In the genomic region with DNA sequence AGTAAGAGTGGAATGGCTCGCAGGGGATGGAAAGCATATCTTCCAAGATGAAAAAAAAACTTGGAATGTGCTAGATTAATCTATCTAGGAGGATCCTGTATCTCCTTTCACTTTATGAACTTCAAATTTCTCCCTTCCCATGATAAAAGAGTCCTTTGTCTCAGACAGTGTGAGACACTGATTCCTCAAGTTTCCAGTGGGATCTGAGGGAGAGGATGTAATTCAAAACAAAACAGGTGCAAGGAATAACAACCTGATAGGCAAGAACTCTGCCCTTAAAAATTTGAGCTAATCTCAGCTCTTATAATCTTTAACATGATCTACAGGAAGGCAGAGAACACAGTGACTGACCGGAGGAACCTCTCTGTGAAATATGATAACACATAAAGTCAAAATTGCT, we compare ENCODE assay signal across 15 cellular contexts.
DNase-seq lines count a peak whose midpoint lies in the region; ATAC-seq and TF ChIP-seq lines count a peak whose summit lies in the region.
"Had no signal": no experiment of that assay in that cellular context is flagged by ENCODE, and none has a peak within 500 bp of the region (broad histone marks: within the 10 kb centered on the region; RNA-seq: fewer than 3 reads in every experiment).

No MANE protein-coding gene starts in this region.

- ATAC-seq in natural killer cell (no peak), omental fat pad (ENCODE audit: low FRiP score) (no peak), GM21526 (IDR thresholded peaks at IDR 0.05; ENCODE audit: low FRiP score, unreplicated experiment) (no peak)
- no peak for ATAC-seq in natural killer cell treated with Interleukin-12 subunit alpha and Interleukin-12 subunit beta and Interleukin-15 and Interleukin-18, amount 100 ng/mL, for 72 hours
- ATAC-seq in central memory CD8-positive, alpha-beta T cell (replicated peaks; ENCODE audit: extremely low read depth, poor library complexity, severe bottlenecking): no peak

- peaks cover 10% of the 10 kb centered on the region for H3K4me1 ChIP-seq in parathyroid adenoma

- no peaks in the 10 kb centered on the region for H3K36me3 Mint-ChIP-seq in natural killer cell
- peaks cover 4% of the 10 kb centered on the region for H3K36me3 Mint-ChIP-seq in natural killer cell treated with Interleukin-12 subunit alpha and Interleukin-12 subunit beta and Interleukin-15 and Interleukin-18, amount 100 ng/mL, for 72 hours
- H3K36me3 Mint-ChIP-seq in central memory CD8-positive, alpha-beta T cell (ENCODE audit: insufficient read depth): peaks cover 15% of the 10 kb centered on the region

- intact Hi-C loops in natural killer cell (cut with micrococcal nuclease): no loop called here
- intact Hi-C loops in posterior cingulate gyrus (cut with DNase I): no loop called here

- peak overlapping the region; percentile 5 for H2AFZ ChIP-seq in parathyroid adenoma
- H2AFZ ChIP-seq: PC-9 had no signal

- H3K4me3 Mint-ChIP-seq in natural killer cell: peak overlapping the region; percentile 63
- H3K4me3 Mint-ChIP-seq in natural killer cell treated with Interleukin-12 subunit alpha and Interleukin-12 subunit beta and Interleukin-15 and Interleukin-18, amount 100 ng/mL, for 72 hours: no peak overlapping the region
- no peak overlapping the region for H3K4me3 Mint-ChIP-seq in central memory CD8-positive, alpha-beta T cell
- H3K4me3 Mint-ChIP-seq: CD4-positive, CD25-positive, alpha-beta regulatory T cell had no signal

- H3K27me3 Mint-ChIP-seq in natural killer cell (ENCODE audit: low read depth in 2 of 2): no peaks in the 10 kb centered on the region
- no peaks in the 10 kb centered on the region for H3K27me3 Mint-ChIP-seq in natural killer cell treated with Interleukin-12 subunit alpha and Interleukin-12 subunit beta and Interleukin-15 and Interleukin-18, amount 100 ng/mL, for 72 hours
- no peaks in the 10 kb centered on the region for H3K27me3 Mint-ChIP-seq in central memory CD8-positive, alpha-beta T cell
- H3K27me3 Mint-ChIP-seq: CD4-positive, CD25-positive, alpha-beta regulatory T cell had no signal

- H3K79me2 ChIP-seq in parathyroid adenoma: no peaks in the 10 kb centered on the region

- no peaks in the 10 kb centered on the region for H3K9me3 ChIP-seq in parathyroid adenoma (ENCODE audit: control insufficient read depth, low read length)
- H3K9me3 ChIP-seq: BE2C had no signal

- DNase-seq in natural killer cell: no peak
- no peak for DNase-seq in natural killer cell treated with Interleukin-12 subunit alpha and Interleukin-12 subunit beta and Interleukin-15 and Interleukin-18, amount 100 ng/mL, for 72 hours (ENCODE audit: low spot score)
- DNase-seq in central memory CD8-positive, alpha-beta T cell (ENCODE audit: low spot score in 2 of 2): no peak
- no peak for DNase-seq in posterior cingulate gyrus
- no peak for DNase-seq in omental fat pad (ENCODE audit: low spot score)
- DNase-seq: BE2C; CD4-positive, CD25-positive, alpha-beta regulatory T cell; DMS53; NCI-H1417; NCI-H187 treated with DMSO at 0.1 percent for 48 hours; NCI-H226; NCI-H524 treated with DMSO at 0.1 percent for 48 hours; PC-9 had no signal

- H3K9ac ChIP-seq in parathyroid adenoma: no peak overlapping the region

- peak overlapping the region; percentile 51 for H3K4me2 ChIP-seq in parathyroid adenoma (ENCODE audit: low read length)
- H3K4me2 ChIP-seq: PC-9 had no signal

- peak overlapping the region; percentile 64 to 86 for H3K27ac Mint-ChIP-seq in natural killer cell
- no peak overlapping the region for H3K27ac Mint-ChIP-seq in natural killer cell treated with Interleukin-12 subunit alpha and Interleukin-12 subunit beta and Interleukin-15 and Interleukin-18, amount 100 ng/mL, for 72 hours
- peak overlapping the region; percentile 23 for H3K27ac Mint-ChIP-seq in central memory CD8-positive, alpha-beta T cell (ENCODE audit: low read depth)

- H3K27ac ChIP-seq in parathyroid adenoma: peak overlapping the region; percentile 43
- H3K27ac ChIP-seq: PC-9 had no signal

- H3K27me3 ChIP-seq in parathyroid adenoma (ENCODE audit: control insufficient read depth, insufficient read depth, low read length): no peaks in the 10 kb centered on the region
- H3K27me3 ChIP-seq: BE2C had no signal

- H3K9me3 Mint-ChIP-seq in natural killer cell: no peaks in the 10 kb centered on the region
- no peaks in the 10 kb centered on the region for H3K9me3 Mint-ChIP-seq in natural killer cell treated with Interleukin-12 subunit alpha and Interleukin-12 subunit beta and Interleukin-15 and Interleukin-18, amount 100 ng/mL, for 72 hours
- no peaks in the 10 kb centered on the region for H3K9me3 Mint-ChIP-seq in central memory CD8-positive, alpha-beta T cell
- H3K9me3 Mint-ChIP-seq: CD4-positive, CD25-positive, alpha-beta regulatory T cell had no signal

- peak overlapping the region; percentile 19 for H3K4me3 ChIP-seq in parathyroid adenoma (ENCODE audit: low read depth, low read length)
- H3K4me3 ChIP-seq: PC-9 had no signal

- TF ChIP-seq CTCF in natural killer cell (IDR thresholded peaks at IDR 0.05) (no peak), parathyroid adenoma (IDR thresholded peaks at IDR 0.05) (no peak), omental fat pad (IDR thresholded peaks at IDR 0.05) (no peak)

- peaks cover 46 to 57% of the 10 kb centered on the region in 2 donors for H3K4me1 Mint-ChIP-seq in natural killer cell
- peaks cover 33 to 57% of the 10 kb centered on the region in 2 donors for H3K4me1 Mint-ChIP-seq in natural killer cell treated with Interleukin-12 subunit alpha and Interleukin-12 subunit beta and Interleukin-15 and Interleukin-18, amount 100 ng/mL, for 72 hours (ENCODE audit: low read depth in 2 of 2)
- H3K4me1 Mint-ChIP-seq in central memory CD8-positive, alpha-beta T cell: peaks cover 52% of the 10 kb centered on the region

- no peaks in the 10 kb centered on the region for H3K36me3 ChIP-seq in parathyroid adenoma (ENCODE audit: control insufficient read depth, insufficient read depth, low read length)
- H3K36me3 ChIP-seq: BE2C had no signal

Comparison
In these comparisons a context has a peak if more than half of its experiments do, and no peak if none do; other contexts are left out.
1. H3K27ac Mint-ChIP-seq: peak in natural killer cell (2 of 2) and central memory CD8-positive, alpha-beta T cell (single experiment); none in natural killer cell treated with Interleukin-12 subunit alpha and Interleukin-12 subunit beta and Interleukin-15 and Interleukin-18, amount 100 ng/mL, for 72 hours (0 of 2).